ENCODE assay signal across 9 cellular contexts in the genomic region with DNA sequence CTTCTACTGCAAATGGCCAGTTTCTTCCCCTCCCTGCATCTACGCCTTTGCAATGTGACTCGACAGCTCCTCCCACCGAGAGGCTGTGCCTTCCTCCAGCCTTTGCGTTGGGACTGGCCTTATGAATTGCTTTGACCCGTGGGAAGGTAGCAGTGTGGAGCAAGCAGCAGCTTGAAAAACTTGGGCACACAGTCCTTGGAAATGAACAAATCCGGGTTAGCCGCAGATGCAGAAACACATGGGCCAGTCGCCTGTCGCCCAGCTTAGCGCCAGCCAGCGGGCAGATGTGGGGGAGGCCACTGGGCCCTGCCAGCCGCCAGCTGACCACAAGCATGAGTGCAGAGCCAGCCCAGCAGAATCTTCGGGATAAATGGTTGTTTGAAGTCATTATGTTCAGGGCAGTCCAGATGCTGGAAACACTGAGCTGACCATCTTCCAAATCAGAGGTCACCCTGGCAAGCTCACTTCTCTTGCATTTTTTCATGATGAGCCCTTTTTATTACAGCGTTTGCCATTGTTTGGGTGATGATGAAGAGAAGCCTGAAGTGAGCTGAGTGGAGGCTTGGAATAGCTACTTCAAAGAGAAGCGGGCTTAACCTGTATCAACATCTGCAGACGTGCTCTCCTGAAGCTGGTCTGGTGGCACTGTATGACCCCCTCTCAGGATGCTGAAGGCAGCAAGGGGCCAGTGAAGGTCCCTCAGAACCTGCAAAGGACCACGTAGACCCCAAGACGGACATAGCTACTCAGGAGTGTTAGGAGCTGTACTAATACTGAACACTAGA. TPM values are rescaled to one million over a fixed set of nuclear protein-coding genes. Genes with fewer than 3 reads are reported as not detected.
A peak's percentile ranks its signal among the peaks of the same experiment; 100 is the strongest.
DNase-seq lines count a peak whose midpoint lies in the region; ATAC-seq and TF ChIP-seq lines count a peak whose summit lies in the region.
"Had no signal": no experiment of that assay in that cellular context is flagged by ENCODE, and none has a peak within 500 bp of the region (broad histone marks: within the 10 kb centered on the region; RNA-seq: fewer than 3 reads in every experiment).

No MANE protein-coding gene starts in this region.

- H3K27me3 Mint-ChIP-seq in T-helper 17 cell, result no peaks in the 10 kb centered on the region

- ATAC-seq in T-helper 17 cell (no peak), HG03469 (IDR thresholded peaks at IDR 0.05; ENCODE audit: unreplicated experiment) (no peak), GM18505 (IDR thresholded peaks at IDR 0.05; ENCODE audit: unreplicated experiment) (no peak)

- H3K4me1 Mint-ChIP-seq in T-helper 17 cell, result peaks cover 5% of the 10 kb centered on the region

- no peak for TF ChIP-seq CTCF in cardiac muscle cell (IDR thresholded peaks at IDR 0.05; ENCODE audit: low read depth, low read length)
- TF ChIP-seq CTCF in sigmoid colon (IDR thresholded peaks at IDR 0.05), result no peak

- no peak for TF ChIP-seq EP300 in sigmoid colon (IDR thresholded peaks at IDR 0.05)

- intact Hi-C loops in sigmoid colon (cut with DNase I), result no loop called here

- no peaks in the 10 kb centered on the region for H3K9me3 ChIP-seq in T-helper 17 cell (ENCODE audit: control insufficient read depth, low read length, poor library complexity, severe bottlenecking)
- H3K9me3 ChIP-seq in cardiac muscle cell (ENCODE audit: low read depth), result no peaks in the 10 kb centered on the region
- no peaks in the 10 kb centered on the region for H3K9me3 ChIP-seq in sigmoid colon

- H3K4me3 ChIP-seq in cardiac muscle cell (no peak overlapping the region), sigmoid colon (no peak overlapping the region)

- no peak for TF ChIP-seq POLR2A in sigmoid colon (IDR thresholded peaks at IDR 0.05)
- TF ChIP-seq POLR2A in GM18505 (IDR thresholded peaks at IDR 0.05; ENCODE audit: borderline replicate concordance, extremely low read depth, insufficient read depth, insufficient read length), result no peak

- no peak overlapping the region for H3K27ac Mint-ChIP-seq in T-helper 17 cell

- H3K27ac ChIP-seq in cardiac muscle cell (peak overlapping the region; percentile 21), sigmoid colon (peak overlapping the region; percentile 20 to 64 (median 34))

- H3K27me3 ChIP-seq in cardiac muscle cell (no peaks in the 10 kb centered on the region), sigmoid colon (no peaks in the 10 kb centered on the region)

- DNase-seq in EH (ENCODE audit: low read depth) (peak; percentile 92), T-helper 17 cell (no peak), cardiac muscle cell (ENCODE audit: low read depth in 1 of 2, low spot score in 1 of 2) (peak in 1 of 2 donors; percentile 74), sigmoid colon (no peak), SIG-M5 treated with dmso at 0.1 percent for 504 hours (lab: John Stamatoyannopoulos, UW; ENCODE audit: unreplicated experiment) (no peak)
- no peak for DNase-seq in stimulated activated CD8-positive, alpha-beta memory T cell treated with anti-CD3 and anti-CD28 coated beads, Interleukin-4, amount 100 ng/mL, for 48 hours
- DNase-seq: activated gamma-delta T cell treated with Interleukin-2 at 50 U/mL for 16 hours had no signal

- H3K4me1 ChIP-seq in cardiac muscle cell (ENCODE audit: low read depth) (peaks cover 21% of the 10 kb centered on the region), sigmoid colon (peaks cover 0 to 14% (median 5%) of the 10 kb centered on the region in 4 donors)

- peaks cover 10% of the 10 kb centered on the region for H3K36me3 Mint-ChIP-seq in T-helper 17 cell (ENCODE audit: low read depth)

- 57 to 72% methylated on average over 18 of the region's 18 CpGs for WGBS in sigmoid colon, 2 donors

- peak overlapping the region; percentile 64 for H3K4me3 Mint-ChIP-seq in T-helper 17 cell

- H3K36me3 ChIP-seq in cardiac muscle cell, result peaks cover 6% of the 10 kb centered on the region
- peaks cover 4 to 30% (median 23%) of the 10 kb centered on the region in 4 donors for H3K36me3 ChIP-seq in sigmoid colon

RNA-seq across cellular contexts. Expression of a gene that starts 9.8 kb away (rescaled TPM):
- total RNA-seq in T-helper 17 cell (10 to 100 TPM; 28.0 to 36.3 TPM), cardiac muscle cell (48.3 and 49.0 TPM in 2 replicates), sigmoid colon (10 to 100 TPM; 39.3 to 62.1 (median 44.1) TPM)
- polyA plus RNA-seq in cardiac muscle cell (78.0 and 103 TPM in 2 replicates), sigmoid colon (100 to 1,000 TPM in 1 of 3 donors, 10 to 100 TPM in 2; 55.9 to 127 (median 66.1) TPM)

RNA-seq across cellular contexts. Expression of a gene that starts 15.7 kb away (rescaled TPM):
- total RNA-seq in T-helper 17 cell (10 to 100 TPM; 10.5 to 12.9 TPM), cardiac muscle cell (28.0 and 30.3 TPM in 2 replicates), sigmoid colon (10 to 100 TPM; 11.2 to 13.6 (median 12.6) TPM)
- polyA plus RNA-seq in cardiac muscle cell (33.4 and 36.0 TPM in 2 replicates), sigmoid colon (1 to 10 TPM; 1.8 to 8.2 (median 2.3) TPM)

RNA-seq across cellular contexts. Expression of a gene that starts 27.5 kb away (rescaled TPM):
- total RNA-seq in T-helper 17 cell, result 100 to 1,000 TPM; 166 to 206 TPM
- total RNA-seq in cardiac muscle cell, result 36.6 and 43.1 TPM in 2 replicates
- polyA plus RNA-seq in cardiac muscle cell, result 131 and 168 TPM in 2 replicates
- total RNA-seq in sigmoid colon, result 10 to 100 TPM; 26.0 to 40.5 (median 33.7) TPM
- polyA plus RNA-seq in sigmoid colon, result 10 to 100 TPM; 57.7 to 76.3 (median 70.3) TPM
